Comparison of ENCODE assay signal across 8 cellular contexts in the genomic region with DNA sequence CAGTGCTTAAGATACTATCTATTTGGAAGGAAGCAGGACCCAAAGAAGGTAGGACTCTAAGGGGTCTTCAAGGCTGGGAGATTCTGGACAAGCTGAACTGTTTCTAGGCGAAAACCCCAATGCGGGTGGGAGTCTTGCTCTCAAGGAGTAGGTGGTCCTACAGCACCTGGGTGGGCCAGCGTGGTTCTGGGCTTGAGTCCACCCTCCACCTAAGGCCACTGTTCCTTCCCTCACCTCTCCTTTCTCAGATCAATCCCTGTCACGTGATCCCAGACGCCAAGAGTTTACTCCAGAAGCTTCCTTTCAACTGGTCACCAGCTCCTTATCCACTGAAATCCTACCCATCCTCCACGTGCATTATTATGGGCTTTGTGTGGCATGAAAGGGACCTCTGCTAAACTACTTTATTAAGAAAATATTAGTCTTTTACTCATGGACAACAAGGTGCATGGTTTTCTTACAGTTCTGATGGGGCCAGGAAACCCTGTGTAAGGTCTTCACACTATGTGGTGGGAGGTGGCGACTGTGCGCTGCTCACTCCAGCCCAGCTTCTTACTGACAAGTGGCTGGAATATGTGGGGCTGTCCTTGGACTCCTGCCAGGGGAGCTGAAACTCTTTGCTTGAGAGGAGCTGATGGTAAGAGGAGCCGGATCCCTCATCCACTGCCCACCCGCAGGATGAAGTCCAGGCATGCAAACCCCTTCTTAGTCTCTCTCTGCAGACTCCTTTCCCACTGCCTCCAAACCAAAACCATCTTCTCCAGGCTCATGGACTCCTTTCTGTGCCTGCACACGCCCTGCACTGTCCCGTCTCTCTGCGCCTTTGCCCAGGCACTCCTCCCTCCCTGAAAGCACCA. TPM values are rescaled to one million over a fixed set of nuclear protein-coding genes. Genes with fewer than 3 reads are reported as not detected.
DNase-seq lines count a peak whose midpoint lies in the region; ATAC-seq and TF ChIP-seq lines count a peak whose summit lies in the region.

No MANE protein-coding gene starts in this region.

- no peaks in the 10 kb centered on the region for H3F3A ChIP-seq in OCI-LY1 (ENCODE audit: insufficient read depth, low read length)

- H3K4me3 ChIP-seq in OCI-LY1 (ENCODE audit: low read depth, low read length, poor library complexity, severe bottlenecking) (peak overlapping the region; percentile 80), colonic mucosa (peak overlapping the region; percentile 74), lung (no peak overlapping the region)

- H3K9me2 ChIP-seq in OCI-LY1 (ENCODE audit: low read depth, low read length): no peaks in the 10 kb centered on the region

- no peaks in the 10 kb centered on the region for H4K20me1 ChIP-seq in OCI-LY1 (ENCODE audit: insufficient read depth, low read length)

- H3K79me2 ChIP-seq in OCI-LY1 (ENCODE audit: insufficient read depth, low read length): no peaks in the 10 kb centered on the region

- H2AFZ ChIP-seq in OCI-LY1 (ENCODE audit: low read length): no peak overlapping the region

- peak overlapping the region; percentile 79; the same call in 1 of the 2 replicates for H3K9ac ChIP-seq in OCI-LY1 (ENCODE audit: low read length)
- peak overlapping the region; percentile 56 to 68 for H3K9ac ChIP-seq in colonic mucosa (ENCODE audit: low read depth in 2 of 2, low read length in 2 of 2)

- 50 to 69% methylated on average over 10 to 13 of the region's 13 CpGs for WGBS in lung, 2 donors

- TF ChIP-seq CTCF in OCI-LY1 (IDR thresholded peaks at IDR 0.05; ENCODE audit: low read length) (no peak), colonic mucosa (IDR thresholded peaks at IDR 0.05) (no peak), lung (IDR thresholded peaks at IDR 0.05; ENCODE audit: control extremely low read depth, extremely low read depth) (no peak)

- no peaks in the 10 kb centered on the region for H3K9me3 ChIP-seq in OCI-LY1 (ENCODE audit: low read length)
- no peaks in the 10 kb centered on the region for H3K9me3 ChIP-seq in colonic mucosa
- H3K9me3 ChIP-seq in lung (ENCODE audit: control insufficient read depth in 2 of 2, insufficient read depth in 1 of 2, low read length in 1 of 2): no peaks in the 10 kb centered on the region

- peaks cover 29% of the 10 kb centered on the region for H3K4me1 ChIP-seq in OCI-LY1 (ENCODE audit: insufficient read depth, low read length, severe bottlenecking)
- peaks cover 9% of the 10 kb centered on the region for H3K4me1 ChIP-seq in colonic mucosa
- peaks cover 0 to 5% of the 10 kb centered on the region in 2 donors for H3K4me1 ChIP-seq in lung (ENCODE audit: control insufficient read depth in 2 of 2, insufficient read depth in 2 of 2, low read length in 2 of 2)

- peaks cover 29% of the 10 kb centered on the region for H3K36me3 ChIP-seq in OCI-LY1 (ENCODE audit: insufficient read depth, low read length)
- H3K36me3 ChIP-seq in colonic mucosa: peaks cover 9% of the 10 kb centered on the region
- peaks cover 11 to 22% of the 10 kb centered on the region in 2 donors for H3K36me3 ChIP-seq in lung (ENCODE audit: control insufficient read depth in 2 of 2, insufficient read depth in 2 of 2, low read length in 2 of 2)

- 0 out of 2 replicates have a peak, but pooled peaks cover 13% of the 10 kb centered on the region for H3K27me3 ChIP-seq in OCI-LY1 (ENCODE audit: insufficient read depth, low read length)
- H3K27me3 ChIP-seq in colonic mucosa: no peaks in the 10 kb centered on the region
- no peaks in the 10 kb centered on the region for H3K27me3 ChIP-seq in lung (ENCODE audit: control insufficient read depth, insufficient read depth)

- intact Hi-C loops in colonic mucosa (cut with DNase I): loop anchor here (5.0 to 10.0 kb wide), 2 partner anchors 74 to 129 kb away; no protein-coding TSS in a partner anchor

- H3K4me2 ChIP-seq in OCI-LY1 (ENCODE audit: low read length): peak overlapping the region; percentile 96

- peak; percentile 19 to 70 for DNase-seq in NCI-H524 (lab: John Stamatoyannopoulos, UW)
- no peak for DNase-seq in NCI-H524 treated with DMSO at 0.1 percent for 48 hours (lab: John Stamatoyannopoulos, UW)
- peak; percentile 63 for DNase-seq in colonic mucosa
- peak; percentile 69 for DNase-seq in lung (ENCODE audit: low spot score)
- DNase-seq in superior temporal gyrus (ENCODE audit: extremely low spot score): peak; percentile 36
- no peak for DNase-seq in GOT3 (lab: John Stamatoyannopoulos, UW)

- H3K27ac ChIP-seq in OCI-LY1 (ENCODE audit: low read depth, low read length, poor library complexity, severe bottlenecking) (no peak overlapping the region), colonic mucosa (peak overlapping the region; percentile 57), lung (ENCODE audit: low read depth in 1 of 2, low read length in 1 of 2) (peak overlapping the region in 1 of 2 donors; percentile 91)

- no peak for ATAC-seq in lung (ENCODE audit: insufficient read depth, low FRiP score)
- ATAC-seq in GM19463 (IDR thresholded peaks at IDR 0.05; ENCODE audit: unreplicated experiment): no peak

RNA-seq across cellular contexts. Expression of a gene that starts 1.6 kb away (rescaled TPM):
- total RNA-seq in colonic mucosa (10 to 100 TPM; 12.2 to 14.5 TPM), lung (10 to 100 TPM; 16.4 to 25.1 TPM)
- polyA plus RNA-seq in lung: 10 to 100 TPM in 1 of 2 donors, 1 to 10 TPM in 1; 8.9 to 17.8 TPM

RNA-seq across cellular contexts. Expression of a gene that starts 35.2 kb away (rescaled TPM):
- 10 to 100 TPM in 1 of 2 donors, 1 to 10 TPM in 1; 9.5 to 13.1 TPM for total RNA-seq in colonic mucosa
- total RNA-seq in lung: 10 to 100 TPM in 1 of 2 donors, 1 to 10 TPM in 1; 7.6 to 12.3 TPM
- polyA plus RNA-seq in lung: 1 to 10 TPM; 7.8 to 9.4 TPM

Comparison
In these comparisons a context has a peak if more than half of its experiments do, and no peak if none do; other contexts are left out.
1. DNase-seq: peak in NCI-H524 (2 of 2), colonic mucosa (single experiment), lung (single experiment) and superior temporal gyrus (single experiment); none in NCI-H524 treated with DMSO at 0.1 percent for 48 hours (single experiment) and GOT3 (single experiment).